ENCODE assay signal across 18 cellular contexts in genomic region chr7:82945480-82945879, GRCh38.
DNase-seq lines count a peak whose midpoint lies in the region; ATAC-seq and TF ChIP-seq lines count a peak whose summit lies in the region.
"Had no signal": no experiment of that assay in that cellular context is flagged by ENCODE, and none has a peak within 500 bp of the region (broad histone marks: within the 10 kb centered on the region; RNA-seq: fewer than 3 reads in every experiment).

No MANE protein-coding gene starts in this region.

- H3K9me2 ChIP-seq in PC-3 (replicated peaks; ENCODE audit: low read length): no peaks in the 10 kb centered on the region

- peak overlapping the region; percentile 80 for H3K27ac ChIP-seq in PC-3 (ENCODE audit: low read length)
- no peak overlapping the region for H3K27ac ChIP-seq in epithelial cell of prostate
- H3K27ac ChIP-seq: RWPE1 had no signal

- no peaks in the 10 kb centered on the region for H3K79me2 ChIP-seq in PC-3 (ENCODE audit: low read length)

- no peaks in the 10 kb centered on the region for H3F3A ChIP-seq in PC-3 (ENCODE audit: low read length, unreplicated experiment)

- TF ChIP-seq CTCF in PC-3 (conservative IDR thresholded peaks at IDR 0.05; ENCODE audit: low read depth, low read length): no peak

- no peaks in the 10 kb centered on the region for H3K27me3 ChIP-seq in PC-3 (ENCODE audit: low read length)

- peak overlapping the region; percentile 66 for H3K4me2 ChIP-seq in PC-3 (ENCODE audit: low read length)

- no peaks in the 10 kb centered on the region for H3K36me3 ChIP-seq in PC-3 (ENCODE audit: low read depth, low read length)

- ATAC-seq in PC-3: peak; percentile 97
- ATAC-seq in GM21447 (IDR thresholded peaks at IDR 0.05; ENCODE audit: unreplicated experiment): no peak
- ATAC-seq: HepG2 had no signal

- DNase-seq in DMS53 (lab: John Stamatoyannopoulos, UW): peak; percentile 49
- no peak for DNase-seq in DMS53 treated with DMSO at 0.1 percent for 48 hours (lab: John Stamatoyannopoulos, UW; ENCODE audit: unreplicated experiment)
- peak; percentile 74 for DNase-seq in PC-3
- peak; percentile 18 for DNase-seq in epithelial cell of prostate (ENCODE audit: low read depth, low spot score)
- DNase-seq in kidney tubule cell (ENCODE audit: low spot score): peak; percentile 75
- DNase-seq in COLO829 (ENCODE audit: low spot score): no peak
- DNase-seq in NOMO-1 treated with dmso at 0.1 percent for 144 hours (lab: John Stamatoyannopoulos, UW; ENCODE audit: unreplicated experiment): no peak
- DNase-seq: COR-L47; EL; KG1; NCI-H1417 treated with DMSO at 0.1 percent for 48 hours; NCI-H187 treated with DMSO at 0.1 percent for 48 hours; NCI-H2171; NK-92 treated with Interleukin-12 subunit alpha and Interleukin-12 subunit beta, amount 100 ng/mL, for 24 hours; OCI-M1 had no signal

- H4K20me1 ChIP-seq in PC-3 (ENCODE audit: low read length): no peaks in the 10 kb centered on the region

- H3K4me1 ChIP-seq in PC-3 (ENCODE audit: insufficient read depth, low read length): peaks cover 18% of the 10 kb centered on the region

- POLR2A ChIA-PET in PC-3 (lab: Charles Lee; ENCODE audit: unreplicated experiment): no interaction called here

- H3K9ac ChIP-seq in PC-3 (ENCODE audit: low read length): no peak overlapping the region

- CTCF ChIA-PET in PC-3 (lab: Charles Lee): no interaction called here

- BruUV-seq in PC-3 (replicated peaks; lab: Mats Ljungman, UMichigan): no TSS peak

- no peaks in the 10 kb centered on the region for H3K9me3 ChIP-seq in PC-3 (ENCODE audit: low read length)

- intact Hi-C loops in PC-3 (cut with micrococcal nuclease): loop anchor here (1.0 to 5.0 kb wide), 3 partner anchors 40 to 217 kb away; partner anchors contain the start of gene PCLO

- peak overlapping the region; percentile 34; the same call in 1 of the 2 replicates for H3K4me3 ChIP-seq in PC-3 (ENCODE audit: low read length)

- H2AFZ ChIP-seq in PC-3 (ENCODE audit: low read length): peak overlapping the region; percentile 36; the same call in 1 of the 2 replicates

Comparison
In these comparisons a context has a peak if more than half of its experiments do, and no peak if none do; other contexts are left out.
1. DNase-seq: peak in DMS53 (single experiment), PC-3 (single experiment), epithelial cell of prostate (single experiment) and kidney tubule cell (single experiment); none in DMS53 treated with DMSO at 0.1 percent for 48 hours (single experiment), COLO829 (single experiment) and NOMO-1 treated with dmso at 0.1 percent for 144 hours (single experiment).